In the genomic region with DNA sequence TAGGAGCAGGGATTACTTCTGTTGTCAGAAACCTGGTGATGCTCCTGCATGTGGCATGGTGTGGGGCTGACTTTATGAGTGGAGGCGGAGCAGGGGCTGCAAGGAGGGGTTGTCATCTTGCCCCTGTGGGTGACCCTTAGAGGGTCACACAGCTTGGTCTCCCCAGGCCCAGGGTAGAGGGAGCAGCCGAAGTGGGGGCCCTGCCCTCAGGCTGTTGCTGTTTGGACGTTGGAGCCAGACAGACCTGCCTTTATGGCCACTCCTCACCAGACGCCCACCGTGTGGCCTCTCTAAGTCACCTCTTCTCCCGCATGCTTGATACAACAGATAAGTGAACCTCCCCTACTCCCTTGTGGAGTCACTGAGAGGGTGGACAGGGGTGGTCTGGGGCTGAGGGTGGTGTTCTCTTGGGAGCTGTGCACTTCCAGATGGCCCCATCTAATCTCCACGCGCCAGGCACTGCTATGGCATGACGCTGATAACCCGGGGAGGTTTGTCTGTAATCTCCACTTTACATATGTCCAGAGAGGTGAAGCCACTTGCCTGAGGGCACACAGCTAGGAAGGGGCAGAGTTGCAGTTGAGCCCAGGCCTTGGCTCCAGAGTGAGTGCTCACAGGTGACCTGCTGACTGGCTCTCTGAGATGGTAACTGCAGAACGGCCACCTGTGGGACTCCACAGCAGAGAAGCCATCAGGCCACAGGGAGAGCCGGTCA, we compare ENCODE assay signal across 11 cellular contexts. TPM values are rescaled to one million over a fixed set of nuclear protein-coding genes. Genes with fewer than 3 reads are reported as not detected.
DNase-seq lines count a peak whose midpoint lies in the region; ATAC-seq and TF ChIP-seq lines count a peak whose summit lies in the region.
"Had no signal": no experiment of that assay in that cellular context is flagged by ENCODE, and none has a peak within 500 bp of the region (broad histone marks: within the 10 kb centered on the region; RNA-seq: fewer than 3 reads in every experiment).

No MANE protein-coding gene starts in this region.

- no peak overlapping the region for H3K14ac ChIP-seq in mesenchymal stem cell (ENCODE audit: low read length in 2 of 2)

- H3K79me1 ChIP-seq in mesenchymal stem cell (replicated peaks; ENCODE audit: low read length, poor library complexity, severe bottlenecking), result peaks cover 27% of the 10 kb centered on the region

- peaks cover 9% of the 10 kb centered on the region; the same call in 1 of the 2 replicates for H3K79me2 ChIP-seq in OCI-LY7 (ENCODE audit: insufficient read depth, low read depth, low read length)

- H3K4me1 ChIP-seq in right cardiac atrium (ENCODE audit: control insufficient read depth, insufficient read depth, low read length), result peaks cover 3% of the 10 kb centered on the region
- peaks cover 28% of the 10 kb centered on the region for H3K4me1 ChIP-seq in mesenchymal stem cell (ENCODE audit: control insufficient read depth, insufficient read depth, low read depth, low read length)
- peaks cover 7% of the 10 kb centered on the region for H3K4me1 ChIP-seq in OCI-LY7 (ENCODE audit: insufficient read depth, low read length, poor library complexity, severe bottlenecking)
- H3K4me1 ChIP-seq: parathyroid adenoma had no signal

- peaks cover 40 to 71% of the 10 kb centered on the region in 2 experiments for H3K36me3 ChIP-seq in mesenchymal stem cell (ENCODE audit: control insufficient read depth in 1 of 2, insufficient read depth in 2 of 2, low read depth in 1 of 2, low read length in 2 of 2)
- H3K36me3 ChIP-seq in OCI-LY7 (ENCODE audit: insufficient read depth, low read length), result peaks cover 11% of the 10 kb centered on the region

- peaks cover 3% of the 10 kb centered on the region for H3K36me3 Mint-ChIP-seq in activated naive CD8-positive, alpha-beta T cell
- no peaks in the 10 kb centered on the region for H3K36me3 Mint-ChIP-seq in type B pancreatic cell

- no peak for ATAC-seq in right cardiac atrium
- no peak for ATAC-seq in Right ventricle myocardium superior (ENCODE audit: poor library complexity)

- H3K27me3 ChIP-seq in right cardiac atrium (ENCODE audit: control insufficient read depth, insufficient read depth), result no peaks in the 10 kb centered on the region
- H3K27me3 ChIP-seq in mesenchymal stem cell (ENCODE audit: control insufficient read depth in 1 of 2, insufficient read depth in 1 of 2, low read length in 2 of 2), result no peaks in the 10 kb centered on the region

- H3K4ac ChIP-seq in mesenchymal stem cell (ENCODE audit: low read depth in 1 of 2, low read length in 2 of 2), result no peak overlapping the region

- CTCF ChIA-PET in OCI-LY7 (lab: Charles Lee; ENCODE audit: unreplicated experiment), result no interaction called here

- peaks cover 21% of the 10 kb centered on the region for H3K4me1 Mint-ChIP-seq in activated naive CD8-positive, alpha-beta T cell (ENCODE audit: low read depth)
- H3K4me1 Mint-ChIP-seq in type B pancreatic cell (ENCODE audit: unreplicated experiment), result no peaks in the 10 kb centered on the region

- no TSS peak for BruUV-seq in OCI-LY7 (replicated peaks; lab: Mats Ljungman, UMichigan)

- no peaks in the 10 kb centered on the region for H3K9me3 Mint-ChIP-seq in activated naive CD8-positive, alpha-beta T cell (ENCODE audit: low read depth)
- no peaks in the 10 kb centered on the region for H3K9me3 Mint-ChIP-seq in type B pancreatic cell

- peak overlapping the region; percentile 34 for H3K27ac Mint-ChIP-seq in activated naive CD8-positive, alpha-beta T cell
- peak overlapping the region; percentile 74 for H3K27ac Mint-ChIP-seq in type B pancreatic cell

- H3K4me2 ChIP-seq in mesenchymal stem cell (ENCODE audit: low read length, poor library complexity, severe bottlenecking) (no peak overlapping the region), OCI-LY7 (ENCODE audit: low read length) (no peak overlapping the region)

- H4K20me1 ChIP-seq in OCI-LY7 (ENCODE audit: insufficient read depth, low read length), result no peaks in the 10 kb centered on the region

- no peak overlapping the region for H3K4me3 Mint-ChIP-seq in activated naive CD8-positive, alpha-beta T cell
- peak overlapping the region; percentile 8 for H3K4me3 Mint-ChIP-seq in type B pancreatic cell

- H3K9me2 ChIP-seq in OCI-LY7 (ENCODE audit: insufficient read depth, low read length), result no peaks in the 10 kb centered on the region

- H3K9me3 ChIP-seq in right cardiac atrium (ENCODE audit: control insufficient read depth, low read length), result no peaks in the 10 kb centered on the region
- H3K9me3 ChIP-seq in mesenchymal stem cell (ENCODE audit: control insufficient read depth, low read length), result no peaks in the 10 kb centered on the region
- H3K9me3 ChIP-seq in OCI-LY7 (ENCODE audit: low read length), result no peaks in the 10 kb centered on the region

- WGBS in right cardiac atrium, result 62% methylated on average over 12 of the region's 12 CpGs
- 69% methylated on average over 12 of the region's 12 CpGs for WGBS in mesenchymal stem cell

- H2BK15ac ChIP-seq in mesenchymal stem cell (ENCODE audit: low read depth, poor library complexity, severe bottlenecking), result no peak overlapping the region

- H3K9ac ChIP-seq in mesenchymal stem cell (ENCODE audit: low read length), result peak overlapping the region; percentile 65
- H3K9ac ChIP-seq: parathyroid adenoma had no signal

- no peak overlapping the region for H2BK12ac ChIP-seq in mesenchymal stem cell (ENCODE audit: low read length in 2 of 2)

- peaks cover 9% of the 10 kb centered on the region for H3K27me3 Mint-ChIP-seq in activated naive CD8-positive, alpha-beta T cell
- H3K27me3 Mint-ChIP-seq in type B pancreatic cell, result no peaks in the 10 kb centered on the region

- intact Hi-C loops in right cardiac atrium (cut with DNase I), result no loop called here
- intact Hi-C loops in Right ventricle myocardium superior (cut with DNase I), result no loop called here
- intact Hi-C loops in OCI-LY7 (cut with micrococcal nuclease; ENCODE audit: unreplicated experiment), result no loop called here

- no peak overlapping the region for H3K18ac ChIP-seq in mesenchymal stem cell (ENCODE audit: low read depth in 1 of 2, low read length in 2 of 2)

- peak overlapping the region in 1 of 2 experiments; percentile 40 for H3K23ac ChIP-seq in mesenchymal stem cell (ENCODE audit: low read length in 2 of 2)

- H2BK5ac ChIP-seq in mesenchymal stem cell (ENCODE audit: low read depth, low read length, poor library complexity, severe bottlenecking), result no peak overlapping the region

- TF ChIP-seq CTCF in type B pancreatic cell (conservative IDR thresholded peaks at IDR 0.05) (no peak), OCI-LY7 (conservative IDR thresholded peaks at IDR 0.05; ENCODE audit: low read length) (no peak)

- H4K8ac ChIP-seq in mesenchymal stem cell (ENCODE audit: low read length), result no peak overlapping the region

- H3K4me3 ChIP-seq in right cardiac atrium (ENCODE audit: low read length), result no peak overlapping the region
- H3K4me3 ChIP-seq in mesenchymal stem cell (ENCODE audit: insufficient read depth in 1 of 2, low read depth in 1 of 2, low read length in 2 of 2), result no peak overlapping the region
- H3K4me3 ChIP-seq in OCI-LY7 (ENCODE audit: low read depth, low read length, poor library complexity, severe bottlenecking), result no peak overlapping the region

- peak in 1 of 3 donors; percentile 33 for DNase-seq in right cardiac atrium
- DNase-seq in Right ventricle myocardium superior, result no peak
- no peak for DNase-seq in mesenchymal stem cell
- DNase-seq in type B pancreatic cell (ENCODE audit: extremely low spot score, unreplicated experiment), result no peak
- DNase-seq in OCI-LY7 (ENCODE audit: low spot score), result no peak
- no peak for DNase-seq in NCI-H524 treated with DMSO at 0.1 percent for 48 hours (lab: John Stamatoyannopoulos, UW)
- DNase-seq in NCI-H526 (lab: John Stamatoyannopoulos, UW), result no peak
- DNase-seq: AML-193, NCI-H187 treated with DMSO at 0.1 percent for 48 hours had no signal

- H3K27ac ChIP-seq in right cardiac atrium (ENCODE audit: low read length) (peak overlapping the region; percentile 26), mesenchymal stem cell (ENCODE audit: low read length, poor library complexity, severe bottlenecking) (no peak overlapping the region), OCI-LY7 (ENCODE audit: low read depth, low read length, poor library complexity, severe bottlenecking) (no peak overlapping the region)
- H3K27ac ChIP-seq: parathyroid adenoma had no signal

- H2AK5ac ChIP-seq in mesenchymal stem cell (ENCODE audit: low read length, severe bottlenecking), result no peak overlapping the region

- no peak overlapping the region for H2BK120ac ChIP-seq in mesenchymal stem cell (ENCODE audit: low read depth, low read length)

- H2AFZ ChIP-seq in mesenchymal stem cell (ENCODE audit: low read depth, low read length) (no peak overlapping the region), OCI-LY7 (ENCODE audit: low read length) (no peak overlapping the region)
- H2AFZ ChIP-seq: parathyroid adenoma had no signal

- H4K91ac ChIP-seq in mesenchymal stem cell (ENCODE audit: low read length), result no peak overlapping the region

- POLR2A ChIA-PET in OCI-LY7 (lab: Charles Lee), result no interaction called here

RNA-seq across cellular contexts. Expression of gene MAP2K3, which starts 10.0 kb away (rescaled TPM):
- total RNA-seq in right cardiac atrium (10 to 100 TPM; 29.6 to 61.2 (median 41.1) TPM), Right ventricle myocardium superior (30.8 TPM), type B pancreatic cell (ENCODE audit: low replicate concordance) (23.6 and 27.5 TPM in 2 replicates), OCI-LY7 (2022) (70.3 and 71.5 TPM in 2 replicates)
- polyA plus RNA-seq in right cardiac atrium, result 36.8 TPM
- polyA plus RNA-seq in mesenchymal stem cell (2013, experiment 1 of 2), result 25.0 TPM
- polyA plus RNA-seq in mesenchymal stem cell (2013, experiment 2 of 2), result 24.1 TPM
- 13.6 and 27.8 TPM in 2 replicates for total RNA-seq in OCI-LY7 (2014; rRNA removed; shearing (Covaris generic))

RNA-seq across cellular contexts. Expression of gene NATD1, which starts 41.3 kb away (rescaled TPM):
- 10 to 100 TPM in 3 of 4 donors, 1 to 10 TPM in 1; 8.1 to 15.7 (median 12.1) TPM for total RNA-seq in right cardiac atrium
- 10.9 TPM for polyA plus RNA-seq in right cardiac atrium
- total RNA-seq in Right ventricle myocardium superior, result 19.1 TPM
- polyA plus RNA-seq in mesenchymal stem cell (2013, experiment 1 of 2), result 3.2 TPM
- 3.2 TPM for polyA plus RNA-seq in mesenchymal stem cell (2013, experiment 2 of 2)
- 9.8 and 10.7 TPM in 2 replicates for total RNA-seq in type B pancreatic cell (ENCODE audit: low replicate concordance)
- total RNA-seq in OCI-LY7 (2014; rRNA removed; shearing (Covaris generic)), result 0.41 and 0.85 TPM in 2 replicates
- 6.0 and 6.8 TPM in 2 replicates for total RNA-seq in OCI-LY7 (2022)
